In the genomic region with DNA sequence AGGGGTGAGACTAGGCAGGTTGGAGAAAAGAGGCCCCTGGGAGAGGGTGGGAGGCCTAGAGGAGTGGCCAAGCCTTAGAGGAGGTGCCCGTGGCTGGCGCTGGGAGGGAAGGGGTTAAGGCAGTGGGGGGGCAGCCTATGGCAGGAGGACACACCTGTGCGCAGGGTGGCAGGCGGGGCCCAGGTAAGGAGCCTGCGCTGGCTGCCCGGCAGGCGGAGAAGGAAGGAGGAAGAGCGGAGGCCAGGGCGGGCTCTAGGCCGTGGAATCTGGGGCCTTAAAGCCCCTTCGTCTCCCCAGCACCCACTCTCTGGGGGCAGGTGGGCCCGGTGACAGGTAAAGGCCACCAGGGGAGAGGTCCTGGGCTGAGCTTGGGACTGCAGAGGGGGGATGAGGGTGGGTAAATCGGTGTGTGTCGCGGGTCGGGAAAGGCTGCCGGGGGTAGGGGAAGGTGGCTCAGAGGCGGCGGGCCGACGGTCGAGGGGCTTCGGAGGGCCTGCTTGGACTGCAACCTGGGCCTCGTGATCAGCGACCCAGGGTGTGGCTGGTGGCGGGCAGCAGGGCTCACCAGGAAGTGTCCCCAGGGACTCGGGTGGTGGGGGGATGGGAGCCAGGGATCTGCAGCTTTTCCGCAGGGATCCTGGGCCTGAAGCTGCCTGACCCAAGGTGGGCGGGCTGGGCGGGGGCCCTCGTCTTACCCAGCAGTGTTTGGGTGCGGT, we compare ENCODE assay signal across 9 cellular contexts. TPM values are rescaled to one million over a fixed set of nuclear protein-coding genes. Genes with fewer than 3 reads are reported as not detected.
A peak's percentile ranks its signal among the peaks of the same experiment; 100 is the strongest.
DNase-seq lines count a peak whose midpoint lies in the region; ATAC-seq, FAIRE-seq and TF ChIP-seq lines count a peak whose summit lies in the region.
"Had no signal": no experiment of that assay in that cellular context is flagged by ENCODE, and none has a peak within 500 bp of the region (broad histone marks: within the 10 kb centered on the region; RNA-seq: fewer than 3 reads in every experiment).

No MANE protein-coding gene starts in this region.

- H3K27me3 ChIP-seq in CD4-positive, alpha-beta T cell (ENCODE audit: control insufficient read depth, insufficient read depth, low read length), result no peaks in the 10 kb centered on the region
- no peaks in the 10 kb centered on the region for H3K27me3 ChIP-seq in astrocyte (ENCODE audit: insufficient read depth, low read length)

- no peak for FAIRE-seq in astrocyte (lab: Jason Lieb, UNC)
- FAIRE-seq in HTR-8/SVneo (lab: Jason Lieb, UNC), result no peak

- no peaks in the 10 kb centered on the region for H4K20me1 ChIP-seq in astrocyte (ENCODE audit: insufficient read depth, low read length)

- no peak overlapping the region for H3K4me3 Mint-ChIP-seq in CD4-positive, alpha-beta T cell
- peak overlapping the region; percentile 62 for H3K4me3 Mint-ChIP-seq in astrocyte (ENCODE audit: unreplicated experiment)
- peak overlapping the region in 1 of 5 donors; percentile 12 for H3K4me3 Mint-ChIP-seq in immature natural killer cell

- H3K36me3 Mint-ChIP-seq in CD4-positive, alpha-beta T cell (ENCODE audit: low read depth), result peaks cover 69% of the 10 kb centered on the region
- H3K36me3 Mint-ChIP-seq in astrocyte (ENCODE audit: low read depth, unreplicated experiment) (peaks cover 9% of the 10 kb centered on the region), immature natural killer cell (peaks cover 13 to 42% (median 25%) of the 10 kb centered on the region in 3 donors)

- peak overlapping the region; percentile 97 for H3K27ac Mint-ChIP-seq in CD4-positive, alpha-beta T cell
- H3K27ac Mint-ChIP-seq in astrocyte (ENCODE audit: unreplicated experiment), result peak overlapping the region; percentile 88
- H3K27ac Mint-ChIP-seq in immature natural killer cell, result peak overlapping the region in 2 of 6 donors; percentile 95 to 98

- H3K4me1 ChIP-seq in astrocyte (ENCODE audit: insufficient read depth, low read length), result peaks cover 19% of the 10 kb centered on the region

- H3K36me3 ChIP-seq in astrocyte (ENCODE audit: insufficient read depth, low read length), result peaks cover 16% of the 10 kb centered on the region

- TF ChIP-seq CTCF in CD4-positive, alpha-beta T cell (IDR thresholded peaks at IDR 0.05), result no peak
- no peak for TF ChIP-seq CTCF in astrocyte (IDR thresholded peaks at IDR 0.05; ENCODE audit: insufficient read depth, low read depth, low read length)

- no peak for ATAC-seq in CD4-positive, alpha-beta T cell (ENCODE audit: poor library complexity)
- ATAC-seq in GM18502 (IDR thresholded peaks at IDR 0.05; ENCODE audit: poor library complexity, unreplicated experiment), result no peak

- H3K4me3 ChIP-seq in astrocyte (ENCODE audit: insufficient read depth, low read depth, low read length), result no peak overlapping the region

- POLR2A ChIA-PET in CD4-positive, alpha-beta T cell (lab: Charles Lee), result interaction anchor here (1.6 to 16.4 kb wide), 4 partner anchors 9 to 90 kb away, joined by 5 to 963 read pairs (median 51); partner anchors contain the start of genes C12orf57, PTPN6, RNU7-1 and SPSB2

- H3K4me1 Mint-ChIP-seq in CD4-positive, alpha-beta T cell (ENCODE audit: low read depth), result peaks cover 59% of the 10 kb centered on the region
- peaks cover 20% of the 10 kb centered on the region for H3K4me1 Mint-ChIP-seq in astrocyte (ENCODE audit: low read depth, unreplicated experiment)
- peaks cover 51 to 65% of the 10 kb centered on the region in 2 donors for H3K4me1 Mint-ChIP-seq in immature natural killer cell

- peaks cover 12% of the 10 kb centered on the region for H3K79me2 ChIP-seq in astrocyte (ENCODE audit: insufficient read depth, low read length)

- H3K27ac ChIP-seq in CD4-positive, alpha-beta T cell (ENCODE audit: low read depth, low read length), result peak overlapping the region; percentile 96
- H3K27ac ChIP-seq in astrocyte (ENCODE audit: low read depth, low read length), result no peak overlapping the region

- CTCF ChIA-PET in CD4-positive, alpha-beta T cell (lab: Charles Lee), result interaction anchor here (0.5 to 13.3 kb wide), 3 partner anchors 15 to 154 kb away, joined by 3 to 324 read pairs (median 4); partner anchors contain the start of genes C12orf57, PTPN6 and RNU7-1

- no peak for DNase-seq in CD4-positive, alpha-beta T cell
- DNase-seq in NCI-H1105 treated with DMSO at 0.1 percent for 48 hours (lab: John Stamatoyannopoulos, UW) (peak; percentile 90), astrocyte (ENCODE audit: low read depth) (no peak), mucosa of gallbladder (ENCODE audit: low spot score) (peak; percentile 86), HTR-8/SVneo (ENCODE audit: insufficient read length, low spot score) (no peak), RPMI8226 (no peak), immature natural killer cell (no peak)

- H2AFZ ChIP-seq in astrocyte (ENCODE audit: low read depth, low read length), result no peak overlapping the region

- H3K9me3 ChIP-seq in CD4-positive, alpha-beta T cell (ENCODE audit: control insufficient read depth, low read length), result no peaks in the 10 kb centered on the region
- H3K9me3 ChIP-seq in astrocyte (ENCODE audit: insufficient read depth, low read depth, low read length), result no peaks in the 10 kb centered on the region

- no peaks in the 10 kb centered on the region for H3K9me3 Mint-ChIP-seq in CD4-positive, alpha-beta T cell
- H3K9me3 Mint-ChIP-seq in astrocyte (ENCODE audit: unreplicated experiment) (no peaks in the 10 kb centered on the region), immature natural killer cell (no peaks in the 10 kb centered on the region)

- H3K9ac ChIP-seq in astrocyte (ENCODE audit: low read length), result no peak overlapping the region

- no peaks in the 10 kb centered on the region for H3K27me3 Mint-ChIP-seq in CD4-positive, alpha-beta T cell
- H3K27me3 Mint-ChIP-seq in astrocyte (ENCODE audit: low read depth, unreplicated experiment), result no peaks in the 10 kb centered on the region
- peaks cover 8 to 20% (median 9%) of the 10 kb centered on the region in 3 donors for H3K27me3 Mint-ChIP-seq in immature natural killer cell (ENCODE audit: low read depth in 3 of 3)

- intact Hi-C loops in CD4-positive, alpha-beta T cell (cut with DNase I, micrococcal nuclease), result no loop called here

- H3K4me2 ChIP-seq in astrocyte (ENCODE audit: low read length), result no peak overlapping the region

RNA-seq across cellular contexts. Expression of gene PHB2, which starts 7.3 kb away (rescaled TPM):
- total RNA-seq in CD4-positive, alpha-beta T cell, result 100 to 1,000 TPM; 138 to 147 TPM
- total RNA-seq in astrocyte (171 and 176 TPM in 2 replicates), mucosa of gallbladder (141 TPM)
- polyA plus RNA-seq in immature natural killer cell, result 100 to 1,000 TPM; 121 to 141 (median 136) TPM

RNA-seq across cellular contexts. Expression of gene EMG1, which starts 7.5 kb away (rescaled TPM):
- 10 to 100 TPM; 33.9 to 34.8 TPM for total RNA-seq in CD4-positive, alpha-beta T cell
- total RNA-seq in astrocyte (38.6 and 39.1 TPM in 2 replicates), mucosa of gallbladder (31.8 TPM)
- 10 to 100 TPM; 46.2 to 83.8 (median 65.5) TPM for polyA plus RNA-seq in immature natural killer cell

RNA-seq across cellular contexts. Expression of gene PTPN6, which starts 12.0 kb away (rescaled TPM):
- 10 to 100 TPM; 79.0 to 83.5 TPM for total RNA-seq in CD4-positive, alpha-beta T cell
- 5.2 and 8.9 TPM in 2 replicates for total RNA-seq in astrocyte
- 66.4 TPM for total RNA-seq in mucosa of gallbladder
- 100 to 1,000 TPM; 231 to 513 (median 294) TPM for polyA plus RNA-seq in immature natural killer cell
- total RNA-seq: fibroblast of lung had no signal

RNA-seq across cellular contexts. Expression of gene C12orf57, which starts 19.4 kb away (rescaled TPM):
- 100 to 1,000 TPM; 305 to 311 TPM for total RNA-seq in CD4-positive, alpha-beta T cell
- total RNA-seq in astrocyte (117 and 123 TPM in 2 replicates), mucosa of gallbladder (265 TPM)
- polyA plus RNA-seq in immature natural killer cell, result 100 to 1,000 TPM in 2 of 3 donors, 10 to 100 TPM in 1; 83.7 to 315 (median 170) TPM

RNA-seq across cellular contexts. Expression of gene RNU7-1, which starts 19.6 kb away (rescaled TPM):
- total RNA-seq in CD4-positive, alpha-beta T cell, result not detected
- not detected in 2 replicates for total RNA-seq in astrocyte
- total RNA-seq in mucosa of gallbladder, result not detected
- polyA plus RNA-seq in immature natural killer cell, result not detected
- total RNA-seq: fibroblast of lung had no signal
- polyA plus RNA-seq: fibroblast of lung had no signal

Comparison
In these comparisons a context has a peak if more than half of its experiments do, and no peak if none do; other contexts are left out.
1. DNase-seq: peak in NCI-H1105 treated with DMSO at 0.1 percent for 48 hours (single experiment) and mucosa of gallbladder (single experiment); none in CD4-positive, alpha-beta T cell (0 of 10), astrocyte (single experiment), HTR-8/SVneo (single experiment), RPMI8226 (single experiment) and immature natural killer cell (0 of 3).